In genomic region chr21:45555251-45555556, GRCh38 we compare ENCODE assay signal across 9 cellular contexts. TPM values are rescaled to one million over a fixed set of nuclear protein-coding genes. Genes with fewer than 3 reads are reported as not detected.
A peak's percentile ranks its signal among the peaks of the same experiment; 100 is the strongest.
DNase-seq lines count a peak whose midpoint lies in the region; ATAC-seq and TF ChIP-seq lines count a peak whose summit lies in the region.
"Had no signal": no experiment of that assay in that cellular context is flagged by ENCODE, and none has a peak within 500 bp of the region (broad histone marks: within the 10 kb centered on the region; RNA-seq: fewer than 3 reads in every experiment).

No MANE protein-coding gene starts in this region.

- no peak for TF ChIP-seq EP300 in ovary (IDR thresholded peaks at IDR 0.05)

- intact Hi-C loops in ovary (cut with DNase I), result loop anchor here in 3 of 4 donors (5.0 to 10.0 kb wide), 3 partner anchors 37 to 270 kb away; no protein-coding TSS in a partner anchor
- intact Hi-C loops in naive thymus-derived CD4-positive, alpha-beta T cell (cut with micrococcal nuclease), result loop anchor here (1.0 to 2.0 kb wide), 7 partner anchors 13 to 265 kb away; partner anchors contain the start of genes PCBP3 (in 2 of the 2) and SLC19A1 (in 1 of the 2)

- peaks cover 26% of the 10 kb centered on the region for H3K4me1 Mint-ChIP-seq in central memory CD8-positive, alpha-beta T cell
- peaks cover 20 to 35% (median 26%) of the 10 kb centered on the region in 7 donors for H3K4me1 Mint-ChIP-seq in naive thymus-derived CD4-positive, alpha-beta T cell

- H3K36me3 ChIP-seq in HUES48 (ENCODE audit: control insufficient read depth, insufficient read depth, low read length) (no peaks in the 10 kb centered on the region), ovary (no peaks in the 10 kb centered on the region)
- no peaks in the 10 kb centered on the region for H3K36me3 ChIP-seq in naive thymus-derived CD4-positive, alpha-beta T cell (ENCODE audit: control insufficient read depth in 2 of 3, insufficient read depth in 3 of 3, low read length in 3 of 3)

- H3K27ac Mint-ChIP-seq in central memory CD8-positive, alpha-beta T cell (ENCODE audit: low read depth), result peak overlapping the region; percentile 94
- no peak overlapping the region for H3K27ac Mint-ChIP-seq in naive thymus-derived CD4-positive, alpha-beta T cell

- no peak overlapping the region for H3K27ac ChIP-seq in HUES48 (ENCODE audit: low read depth, low read length)
- H3K27ac ChIP-seq in ovary, result peak overlapping the region; percentile 59 to 95
- no peak overlapping the region for H3K27ac ChIP-seq in naive thymus-derived CD4-positive, alpha-beta T cell (ENCODE audit: low read depth, low read length)

- TF ChIP-seq POLR2A in ovary (IDR thresholded peaks at IDR 0.05), result no peak

- WGBS in ovary, 3 donors, result 0 to 2% (median 0%) methylated on average over 6 to 16 of the region's 34 CpGs

- CTCF ChIA-PET in naive thymus-derived CD4-positive, alpha-beta T cell (lab: Charles Lee), result no interaction called here

- POLR2A ChIA-PET in naive thymus-derived CD4-positive, alpha-beta T cell (lab: Charles Lee), result no interaction called here

- no peak for ATAC-seq in central memory CD8-positive, alpha-beta T cell (replicated peaks; ENCODE audit: extremely low read depth, poor library complexity, severe bottlenecking)
- no peak for ATAC-seq in naive thymus-derived CD4-positive, alpha-beta T cell
- ATAC-seq in HG03196 (IDR thresholded peaks at IDR 0.05; ENCODE audit: unreplicated experiment), result no peak

- H3K36me3 Mint-ChIP-seq in central memory CD8-positive, alpha-beta T cell (ENCODE audit: insufficient read depth), result peaks cover 5% of the 10 kb centered on the region
- H3K36me3 Mint-ChIP-seq in naive thymus-derived CD4-positive, alpha-beta T cell, result no peaks in the 10 kb centered on the region

- peaks cover 14% of the 10 kb centered on the region; the same call in 1 of the 2 replicates for H3K4me1 ChIP-seq in HUES48 (ENCODE audit: control insufficient read depth, insufficient read depth, low read length)
- peaks cover 4% of the 10 kb centered on the region for H3K4me1 ChIP-seq in ovary (ENCODE audit: insufficient read depth)
- H3K4me1 ChIP-seq in naive thymus-derived CD4-positive, alpha-beta T cell (ENCODE audit: control insufficient read depth in 2 of 2, insufficient read depth in 2 of 2, low read length in 2 of 2), result peaks cover 20 to 21% of the 10 kb centered on the region in 2 donors

- no peaks in the 10 kb centered on the region for H3K9me3 Mint-ChIP-seq in central memory CD8-positive, alpha-beta T cell
- peaks cover 0 to 3% (median 0%) of the 10 kb centered on the region in 11 donors for H3K9me3 Mint-ChIP-seq in naive thymus-derived CD4-positive, alpha-beta T cell
- H3K9me3 Mint-ChIP-seq: neural crest cell had no signal

- peaks cover 3% of the 10 kb centered on the region; the same call in 1 of the 2 replicates for H3K27me3 ChIP-seq in HUES48 (ENCODE audit: control insufficient read depth, insufficient read depth, low read length)
- H3K27me3 ChIP-seq in ovary, result no peaks in the 10 kb centered on the region
- no peaks in the 10 kb centered on the region for H3K27me3 ChIP-seq in naive thymus-derived CD4-positive, alpha-beta T cell (ENCODE audit: control insufficient read depth in 2 of 2, insufficient read depth in 2 of 2, low read length in 2 of 2)

- TF ChIP-seq CTCF in AG09309 (IDR thresholded peaks at IDR 0.05; ENCODE audit: control insufficient read depth, insufficient read depth, low read depth, low read length, missing control alignments) (no peak), ovary (IDR thresholded peaks at IDR 0.05) (no peak)

- peak overlapping the region; percentile 94 for H3K4me3 Mint-ChIP-seq in central memory CD8-positive, alpha-beta T cell
- peak overlapping the region in 1 of 10 donors; percentile 97 for H3K4me3 Mint-ChIP-seq in naive thymus-derived CD4-positive, alpha-beta T cell

- H3K9me3 ChIP-seq in HUES48 (ENCODE audit: control insufficient read depth, insufficient read depth, low read length), result no peaks in the 10 kb centered on the region
- no peaks in the 10 kb centered on the region for H3K9me3 ChIP-seq in ovary
- no peaks in the 10 kb centered on the region for H3K9me3 ChIP-seq in naive thymus-derived CD4-positive, alpha-beta T cell (ENCODE audit: control insufficient read depth in 2 of 3, low read length in 3 of 3)

- no peak overlapping the region for H3K9ac ChIP-seq in HUES48 (ENCODE audit: low read depth, low read length)

- DNase-seq in AG09309 (ENCODE audit: low read depth) (no peak), ovary (peak in 1 of 5 donors; percentile 52), NCI-H187 treated with DMSO at 0.1 percent for 48 hours (lab: John Stamatoyannopoulos, UW) (no peak), germinal center (ENCODE audit: low spot score) (no peak)
- DNase-seq in central memory CD8-positive, alpha-beta T cell (ENCODE audit: low spot score in 2 of 2), result no peak
- DNase-seq in naive thymus-derived CD4-positive, alpha-beta T cell, result no peak

- H3K27me3 Mint-ChIP-seq in central memory CD8-positive, alpha-beta T cell, result peaks cover 6% of the 10 kb centered on the region
- peaks cover 0 to under 1% (median 0%) of the 10 kb centered on the region in 5 donors for H3K27me3 Mint-ChIP-seq in naive thymus-derived CD4-positive, alpha-beta T cell

- H3K4me3 ChIP-seq in AG09309 (ENCODE audit: control insufficient read depth, low read depth, low read length) (peak overlapping the region; percentile 49), HUES48 (ENCODE audit: low read depth, low read length) (peak overlapping the region; percentile 57; the same call in 1 of the 2 replicates), ovary (peak overlapping the region; percentile 36)
- no peak overlapping the region for H3K4me3 ChIP-seq in naive thymus-derived CD4-positive, alpha-beta T cell (ENCODE audit: low read length)

RNA-seq across cellular contexts. Expression of gene SLC19A1, which starts 13.0 kb away (rescaled TPM):
- total RNA-seq in ovary, result 10 to 100 TPM in 4 of 7 donors, 1 to 10 TPM in 3; 2.4 to 18.2 (median 10.1) TPM
- polyA plus RNA-seq in ovary, result 1 to 10 TPM in 1 of 2 donors, under 1 TPM in 1; 0.88 to 6.9 TPM
- total RNA-seq in naive thymus-derived CD4-positive, alpha-beta T cell, result 10 to 100 TPM; 10.5 to 49.1 (median 21.6) TPM
- 10 to 100 TPM; 11.7 to 15.6 TPM for polyA plus RNA-seq in naive thymus-derived CD4-positive, alpha-beta T cell

Comparison
In these comparisons a context has a peak if more than half of its experiments do, and no peak if none do; other contexts are left out.
1. H3K27ac ChIP-seq: peak in ovary (2 of 2); none in HUES48 (single experiment) and naive thymus-derived CD4-positive, alpha-beta T cell (single experiment).